ENCODE assay signal across 11 cellular contexts in the genomic region with DNA sequence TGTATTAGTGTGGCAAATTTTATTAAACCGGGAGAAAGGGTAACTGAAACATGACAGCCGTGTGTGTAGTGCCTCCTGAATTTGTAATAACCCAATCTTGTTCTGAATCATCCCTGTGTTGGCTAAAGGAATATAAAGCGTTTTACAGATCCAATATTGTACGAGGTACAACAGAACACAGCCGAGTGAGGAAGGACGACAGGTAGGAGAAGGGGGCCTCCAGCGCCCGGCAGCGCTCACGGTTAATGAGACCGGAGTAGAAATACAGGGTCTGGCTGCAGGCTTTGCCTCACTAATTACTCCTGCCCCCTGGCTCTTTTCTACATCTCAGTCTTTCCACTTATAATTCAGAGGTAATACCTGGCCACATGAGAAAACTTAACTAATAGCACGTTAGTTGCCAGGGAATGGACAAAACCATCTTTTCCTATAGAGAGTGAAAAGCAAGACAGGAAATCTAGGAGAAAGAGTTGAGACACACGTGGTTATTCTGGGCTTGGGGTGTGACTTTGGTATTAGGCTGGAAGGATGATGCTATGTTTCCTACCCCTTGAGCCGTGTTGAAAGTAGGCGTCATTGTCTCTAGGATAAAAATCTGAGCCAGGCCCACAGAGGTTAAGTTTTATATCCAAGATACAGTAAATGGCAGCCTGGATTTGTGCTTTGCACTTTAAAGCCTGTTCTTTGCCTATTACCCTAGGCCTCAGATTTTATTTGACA. TPM values are rescaled to one million over a fixed set of nuclear protein-coding genes. Genes with fewer than 3 reads are reported as not detected.
DNase-seq lines count a peak whose midpoint lies in the region; ATAC-seq and TF ChIP-seq lines count a peak whose summit lies in the region.
"Had no signal": no experiment of that assay in that cellular context is flagged by ENCODE, and none has a peak within 500 bp of the region (broad histone marks: within the 10 kb centered on the region; RNA-seq: fewer than 3 reads in every experiment).

No MANE protein-coding gene starts in this region.

- TF ChIP-seq EP300 in upper lobe of left lung (IDR thresholded peaks at IDR 0.05): no peak

- H3K4me1 Mint-ChIP-seq in activated naive CD8-positive, alpha-beta T cell (ENCODE audit: low read depth): peaks cover 4% of the 10 kb centered on the region

- H3K27ac ChIP-seq in body of pancreas (no peak overlapping the region), upper lobe of left lung (no peak overlapping the region)

- intact Hi-C loops in body of pancreas (cut with DNase I): no loop called here

- H3K9me3 Mint-ChIP-seq in activated naive CD8-positive, alpha-beta T cell (ENCODE audit: low read depth): no peaks in the 10 kb centered on the region
- H3K9me3 Mint-ChIP-seq: naive thymus-derived CD8-positive, alpha-beta T cell had no signal

- H3K4me3 ChIP-seq in body of pancreas (no peak overlapping the region), upper lobe of left lung (no peak overlapping the region)

- ATAC-seq in HG02610 (IDR thresholded peaks at IDR 0.05; ENCODE audit: unreplicated experiment) (peak; percentile 12), body of pancreas (no peak), HG03571 (IDR thresholded peaks at IDR 0.05; ENCODE audit: unreplicated experiment) (no peak), upper lobe of left lung (ENCODE audit: low FRiP score in 2 of 2) (no peak)
- peak; percentile 48 for ATAC-seq in stimulated activated naive CD8-positive, alpha-beta T cell treated with anti-CD3 and anti-CD28 coated beads, Interleukin-15, Interleukin-2, amounts not matched to agents 100 U/mL and 50 U/mL, for 24 hours

- TF ChIP-seq CTCF in body of pancreas (IDR thresholded peaks at IDR 0.05) (no peak), upper lobe of left lung (IDR thresholded peaks at IDR 0.05) (no peak)

- H3K9me3 ChIP-seq in body of pancreas: no peaks in the 10 kb centered on the region
- H3K9me3 ChIP-seq in upper lobe of left lung: no peaks in the 10 kb centered on the region

- 87 to 91% methylated on average over 15 of the region's 15 CpGs for WGBS in body of pancreas, 2 donors
- 83 to 91% methylated on average over 15 of the region's 15 CpGs for WGBS in upper lobe of left lung, 2 donors

- peak overlapping the region; percentile 10 for H3K4me3 Mint-ChIP-seq in activated naive CD8-positive, alpha-beta T cell
- H3K4me3 Mint-ChIP-seq: naive thymus-derived CD8-positive, alpha-beta T cell had no signal

- TF ChIP-seq POLR2A in body of pancreas (IDR thresholded peaks at IDR 0.05) (no peak), upper lobe of left lung (IDR thresholded peaks at IDR 0.05) (no peak)

- H3K27me3 ChIP-seq in body of pancreas (peaks cover 0 to 5% of the 10 kb centered on the region in 2 donors), upper lobe of left lung (peaks cover 0 to 15% (median 7%) of the 10 kb centered on the region in 4 donors)

- no peak overlapping the region for H3K27ac Mint-ChIP-seq in activated naive CD8-positive, alpha-beta T cell
- H3K27ac Mint-ChIP-seq: naive thymus-derived CD8-positive, alpha-beta T cell had no signal

- peaks cover 14% of the 10 kb centered on the region for H3K4me1 ChIP-seq in body of pancreas
- H3K4me1 ChIP-seq in upper lobe of left lung: peaks cover 12 to 18% (median 14%) of the 10 kb centered on the region in 4 donors

- H3K36me3 ChIP-seq in body of pancreas (replicated peaks in 1 of 2; ENCODE audit: insufficient read depth in 1 of 2, low read depth in 2 of 2): no peaks in the 10 kb centered on the region
- no peaks in the 10 kb centered on the region for H3K36me3 ChIP-seq in upper lobe of left lung

- no peaks in the 10 kb centered on the region for H3K36me3 Mint-ChIP-seq in activated naive CD8-positive, alpha-beta T cell
- H3K36me3 Mint-ChIP-seq: naive thymus-derived CD8-positive, alpha-beta T cell had no signal

- DNase-seq in iris pigment epithelial cell (ENCODE audit: low read depth) (peak; percentile 47), body of pancreas (no peak), upper lobe of left lung (no peak), anterior cingulate cortex (lab: John Stamatoyannopoulos, UW) (no peak)
- DNase-seq in stimulated activated naive CD8-positive, alpha-beta T cell treated with anti-CD3 and anti-CD28 coated beads, Interleukin-15, Interleukin-2, amounts not matched to agents 100 U/mL and 50 U/mL, for 24 hours: no peak
- DNase-seq: GF-D8; NK-92 treated with Interleukin-12 subunit alpha and Interleukin-12 subunit beta, amount 100 ng/mL, for 24 hours had no signal

- peaks cover 29% of the 10 kb centered on the region for H3K27me3 Mint-ChIP-seq in activated naive CD8-positive, alpha-beta T cell

RNA-seq across cellular contexts. Expression of a gene that starts 54.0 kb away (rescaled TPM):
- total RNA-seq in body of pancreas (not detected), upper lobe of left lung (1 to 10 TPM in 3 of 6 donors, under 1 TPM in 3; 0.30 to 8.4 (median 0.78) TPM)
- total RNA-seq: naive thymus-derived CD8-positive, alpha-beta T cell had no signal

Comparison
In these comparisons a context has a peak if more than half of its experiments do, and no peak if none do; other contexts are left out.
1. ATAC-seq: peak in HG02610 (single experiment) and stimulated activated naive CD8-positive, alpha-beta T cell treated with anti-CD3 and anti-CD28 coated beads, Interleukin-15, Interleukin-2, amounts not matched to agents 100 U/mL and 50 U/mL, for 24 hours (single experiment); none in body of pancreas (single experiment), HG03571 (single experiment) and upper lobe of left lung (0 of 2).